In the genomic region with DNA sequence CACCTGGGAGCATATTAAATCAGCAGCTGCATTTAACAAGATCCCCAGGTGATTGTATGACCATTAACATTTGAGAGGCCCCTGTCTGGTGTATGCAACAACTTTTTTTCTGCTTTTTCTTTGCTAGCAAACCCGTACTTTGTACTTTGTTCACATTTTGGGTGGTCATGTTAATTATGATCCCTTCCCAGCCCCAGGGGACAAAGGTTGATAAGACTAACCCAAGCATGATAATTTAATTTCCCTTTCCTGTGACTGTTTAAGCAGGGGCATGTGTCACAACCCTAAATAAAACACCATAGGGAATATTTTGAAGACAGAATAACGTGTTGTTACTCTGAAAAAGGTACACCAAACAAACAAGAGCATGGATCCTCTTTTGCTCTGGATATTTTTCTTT, we compare ENCODE assay signal across 1 cellular context.
TF ChIP-seq lines count a peak whose summit lies in the region.

No MANE protein-coding gene starts in this region.

TF ChIP-seq in H1, 55 proteins besides CTCF, POLR2A, EP300 and RAD21:
- no peak for TF ChIP-seq ASH2L (IDR thresholded peaks at IDR 0.05; ENCODE audit: low read length)
- no peak for TF ChIP-seq GABPA (IDR thresholded peaks at IDR 0.05; ENCODE audit: borderline replicate concordance, insufficient read depth, low read length)
- TF ChIP-seq NANOG (IDR thresholded peaks at IDR 0.05; ENCODE audit: insufficient read depth, low read depth, low read length, poor library complexity, severe bottlenecking), result no peak
- no peak for TF ChIP-seq BRCA1 (IDR thresholded peaks at IDR 0.05; ENCODE audit: low read depth, low read length)
- TF ChIP-seq FOSL1 (IDR thresholded peaks at IDR 0.05; ENCODE audit: insufficient read depth, low read depth, low read length), result no peak
- no peak for TF ChIP-seq TAF7 (optimal IDR thresholded peaks at IDR 0.05; ENCODE audit: borderline replicate concordance, low read depth, low read length)
- no peak for TF ChIP-seq MAFK (IDR thresholded peaks at IDR 0.05; ENCODE audit: low read depth, low read length)
- TF ChIP-seq ZNF274 (IDR thresholded peaks at IDR 0.05; ENCODE audit: borderline replicate concordance, extremely low read depth, low read length), result no peak
- TF ChIP-seq EZH2 (IDR thresholded peaks at IDR 0.05; ENCODE audit: low read depth, low read length, severe bottlenecking), result no peak
- TF ChIP-seq HDAC2 (IDR thresholded peaks at IDR 0.05; ENCODE audit: borderline replicate concordance in 1 of 2, low read depth in 2 of 2, low read length in 2 of 2), result no peak
- TF ChIP-seq, protein P1, sequence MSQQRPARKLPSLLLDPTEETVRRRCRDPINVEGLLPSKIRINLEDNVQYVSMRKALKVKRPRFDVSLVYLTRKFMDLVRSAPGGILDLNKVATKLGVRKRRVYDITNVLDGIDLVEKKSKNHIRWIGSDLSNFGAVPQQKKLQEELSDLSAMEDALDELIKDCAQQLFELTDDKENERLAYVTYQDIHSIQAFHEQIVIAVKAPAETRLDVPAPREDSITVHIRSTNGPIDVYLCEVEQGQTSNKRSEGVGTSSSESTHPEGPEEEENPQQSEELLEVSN (IDR thresholded peaks at IDR 0.05), result no peak
- no peak for TF ChIP-seq RNF2 (IDR thresholded peaks at IDR 0.05; ENCODE audit: borderline replicate concordance, low read depth, low read length, missing control alignments, poor library complexity, severe bottlenecking)
- TF ChIP-seq SP1 (IDR thresholded peaks at IDR 0.05; ENCODE audit: low read depth, low read length), result no peak
TF ChIP-seq in H1: peak in this region for 0.
